In the genomic region with DNA sequence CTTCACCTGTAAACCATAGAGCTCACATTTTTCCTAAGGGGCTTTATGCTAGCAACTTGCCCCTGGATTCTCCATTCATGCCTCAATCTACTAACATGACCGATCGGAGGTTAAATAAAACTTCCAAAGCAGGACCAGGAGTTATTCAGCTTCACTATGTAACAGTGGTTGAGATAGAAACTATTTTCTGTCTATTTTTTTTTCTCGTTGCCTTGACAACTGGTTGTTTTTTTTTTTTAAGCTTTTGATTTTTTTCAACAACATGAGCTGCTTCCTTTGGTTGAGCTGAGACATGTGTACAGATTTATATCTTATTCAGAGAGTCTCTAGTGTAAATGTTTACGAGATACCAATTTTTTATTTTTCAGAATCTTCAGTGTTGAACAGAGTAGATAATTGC, we compare ENCODE assay signal across 11 cellular contexts.
DNase-seq lines count a peak whose midpoint lies in the region; ATAC-seq and TF ChIP-seq lines count a peak whose summit lies in the region.
"Had no signal": no experiment of that assay in that cellular context is flagged by ENCODE, and none has a peak within 500 bp of the region (broad histone marks: within the 10 kb centered on the region; RNA-seq: fewer than 3 reads in every experiment).

No MANE protein-coding gene starts in this region.

- H3K9me3 ChIP-seq in HEK293 (ENCODE audit: control insufficient read depth, insufficient read depth, low read depth, low read length) (no peaks in the 10 kb centered on the region), left lung (no peaks in the 10 kb centered on the region)

- no peak overlapping the region for H3K4me3 Mint-ChIP-seq in Calu3 (ENCODE audit: low read depth, unreplicated experiment)

- H3K4me1 ChIP-seq in HEK293 (ENCODE audit: control insufficient read depth, insufficient read depth, low read length) (0 out of 2 replicates have a peak, but pooled peaks cover 7% of the 10 kb centered on the region), left lung (peaks cover 8 to 14% of the 10 kb centered on the region in 2 donors)

- H3K27me3 ChIP-seq in brain microvascular endothelial cell (replicated peaks) (no peaks in the 10 kb centered on the region), left lung (no peaks in the 10 kb centered on the region)

- H3K27ac ChIP-seq in HEK293 (ENCODE audit: extremely low read depth, low read depth, low read length) (no peak overlapping the region), brain microvascular endothelial cell (peak overlapping the region; percentile 77), left lung (peak overlapping the region; percentile 40 to 67)
- H3K27ac ChIP-seq: SK-N-MC had no signal

- H3K36me3 ChIP-seq in HEK293 (ENCODE audit: control insufficient read depth in 2 of 2, insufficient read depth in 1 of 2, low read length in 2 of 2) (no peaks in the 10 kb centered on the region; a peak in 1 of 3 replicates), brain microvascular endothelial cell (replicated peaks) (no peaks in the 10 kb centered on the region), left lung (no peaks in the 10 kb centered on the region)

- CTCF ChIA-PET in HEK293 (lab: Yijun Ruan, JAX): interaction anchor here (0.6 to 3.1 kb wide), 6 partner anchors 9 to 424 kb away, joined by 3 to 10 read pairs (median 3); no protein-coding TSS in a partner anchor
- CTCF ChIA-PET in Calu3 (lab: Charles Lee): interaction anchor here (0.6 to 1.5 kb wide), 6 partner anchors 8 to 337 kb away, joined by 3 to 5 read pairs (median 3); no protein-coding TSS in a partner anchor

- no peaks in the 10 kb centered on the region for H3K36me3 Mint-ChIP-seq in Calu3 (ENCODE audit: insufficient read depth, unreplicated experiment)

- in situ Hi-C loops in brain microvascular endothelial cell (cut with HindIII; ENCODE audit: low pct_ligation_motif_present, low sequenced_read_pairs): no loop called here

- H3K9me3 Mint-ChIP-seq in Calu3 (ENCODE audit: low read depth, unreplicated experiment): no peaks in the 10 kb centered on the region

- no peaks in the 10 kb centered on the region for H3K4me1 Mint-ChIP-seq in Calu3 (ENCODE audit: low read depth, unreplicated experiment)

- POLR2A ChIA-PET in HEK293 (lab: Yijun Ruan, JAX): no interaction called here

- no peak for TF ChIP-seq CTCF in HEK293 (tag by site-specific recombination; IDR thresholded peaks at IDR 0.05)
- TF ChIP-seq CTCF in brain microvascular endothelial cell (IDR thresholded peaks at IDR 0.05; ENCODE audit: low read depth, low read length, missing control alignments): no peak
- TF ChIP-seq CTCF in left lung (IDR thresholded peaks at IDR 0.05): no peak
- no peak for TF ChIP-seq CTCF in Calu3 (IDR thresholded peaks at IDR 0.05; ENCODE audit: unreplicated experiment)

- no peaks in the 10 kb centered on the region for H3K27me3 Mint-ChIP-seq in Calu3 (ENCODE audit: unreplicated experiment)

- peak; percentile 66 for ATAC-seq in left lung

- no peak overlapping the region for H3K4me3 ChIP-seq in HEK293 (ENCODE audit: low read depth, low read length)
- no peak overlapping the region for H3K4me3 ChIP-seq in brain microvascular endothelial cell (ENCODE audit: low read depth, low read length)
- H3K4me3 ChIP-seq in left lung: no peak overlapping the region
- H3K4me3 ChIP-seq: SK-N-MC had no signal

- intact Hi-C loops in left lung (cut with DNase I): no loop called here
- intact Hi-C loops in Calu3 (cut with micrococcal nuclease; ENCODE audit: unreplicated experiment): no loop called here

- BruUV-seq in Calu3 (replicated peaks; lab: Mats Ljungman, UMichigan): no TSS peak

- peak; percentile 40 for DNase-seq in AG08396 (ENCODE audit: low spot score)
- DNase-seq in brain microvascular endothelial cell: no peak
- no peak for DNase-seq in left lung
- DNase-seq in hippocampal formation (lab: John Stamatoyannopoulos, UW): no peak
- DNase-seq in Calu3: no peak
- DNase-seq in NOMO-1 treated with dmso at 0.1 percent for 144 hours (lab: John Stamatoyannopoulos, UW; ENCODE audit: unreplicated experiment): no peak
- no peak for DNase-seq in SK-N-DZ (ENCODE audit: low spot score)
- DNase-seq: DND-41, NCI-H1930 had no signal

- no peak overlapping the region for H3K27ac Mint-ChIP-seq in Calu3 (ENCODE audit: unreplicated experiment)

TF ChIP-seq in HEK293, 187 proteins besides CTCF, POLR2A, EP300 and RAD21:
- TF ChIP-seq, protein P1, sequence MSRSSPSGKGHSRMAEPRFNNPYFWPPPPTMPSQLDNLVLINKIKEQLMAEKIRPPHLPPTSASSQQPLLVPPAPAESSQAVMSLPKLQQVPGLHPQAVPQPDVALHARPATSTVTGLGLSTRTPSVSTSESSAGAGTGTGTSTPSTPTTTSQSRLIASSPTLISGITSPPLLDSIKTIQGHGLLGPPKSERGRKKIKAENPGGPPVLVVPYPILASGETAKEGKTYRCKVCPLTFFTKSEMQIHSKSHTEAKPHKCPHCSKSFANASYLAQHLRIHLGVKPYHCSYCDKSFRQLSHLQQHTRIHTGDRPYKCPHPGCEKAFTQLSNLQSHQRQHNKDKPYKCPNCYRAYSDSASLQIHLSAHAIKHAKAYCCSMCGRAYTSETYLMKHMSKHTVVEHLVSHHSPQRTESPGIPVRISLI (tag by site-specific recombination; IDR thresholded peaks at IDR 0.05): peak; percentile 68; the same call in 1 of the 2 replicates
- TF ChIP-seq ZNF792 (tag by site-specific recombination; IDR thresholded peaks at IDR 0.05): no peak
- TF ChIP-seq ZNF155 (tag by site-specific recombination; IDR thresholded peaks at IDR 0.05): no peak
- TF ChIP-seq ZNF302 (tag by site-specific recombination; IDR thresholded peaks at IDR 0.05; ENCODE audit: low read depth): no peak
- TF ChIP-seq ZNF140 (tag by site-specific recombination; IDR thresholded peaks at IDR 0.05): no peak
- TF ChIP-seq ZNF558 (tag by site-specific recombination; IDR thresholded peaks at IDR 0.05): no peak
- no peak for TF ChIP-seq ZNF202 (tag by site-specific recombination; IDR thresholded peaks at IDR 0.05; ENCODE audit: borderline replicate concordance)
- TF ChIP-seq YY2 (tag by site-specific recombination; IDR thresholded peaks at IDR 0.05): no peak
